ENCODE assay signal across 8 cellular contexts in genomic region chr9:127388037-127388855, GRCh38. TPM values are rescaled to one million over a fixed set of nuclear protein-coding genes. Genes with fewer than 3 reads are reported as not detected.
DNase-seq lines count a peak whose midpoint lies in the region; ATAC-seq and TF ChIP-seq lines count a peak whose summit lies in the region.

No MANE protein-coding gene starts in this region.

- no peak for TF ChIP-seq CTCF in GM13977 (IDR thresholded peaks at IDR 0.05; ENCODE audit: extremely low read depth, insufficient read depth, missing control alignments)
- TF ChIP-seq CTCF in PC-3 (conservative IDR thresholded peaks at IDR 0.05; ENCODE audit: low read depth, low read length) = no peak
- no peak for TF ChIP-seq CTCF in heart left ventricle (IDR thresholded peaks at IDR 0.05)
- TF ChIP-seq CTCF in GM23338 (conservative IDR thresholded peaks at IDR 0.05; ENCODE audit: low read depth in 2 of 2) = no peak

- H3K27me3 ChIP-seq in PC-3 (ENCODE audit: low read length) = no peaks in the 10 kb centered on the region
- H3K27me3 ChIP-seq in heart left ventricle = peaks cover 0 to 4% (median 0%) of the 10 kb centered on the region in 9 donors
- H3K27me3 ChIP-seq in GM23338 (ENCODE audit: insufficient read depth) = no peaks in the 10 kb centered on the region

- H3F3A ChIP-seq in PC-3 (ENCODE audit: low read length, unreplicated experiment) (no peaks in the 10 kb centered on the region), GM23338 (replicated peaks; ENCODE audit: low read depth) (0 out of 2 replicates have a peak, but pooled peaks cover 2% of the 10 kb centered on the region)

- TF ChIP-seq POLR2A in heart left ventricle (IDR thresholded peaks at IDR 0.05) = no peak

- WGBS in heart left ventricle, 4 donors = 70 to 77% (median 73%) methylated on average over 10 of the region's 10 CpGs

- CTCF ChIA-PET in PC-3 (lab: Charles Lee) = interaction anchor here (0.6 to 0.7 kb wide), 2 partner anchors 63 to 992 kb away, joined by 3 to 7 read pairs; partner anchors contain the start of gene LRSAM1

- POLR2A ChIA-PET in PC-3 (lab: Charles Lee; ENCODE audit: unreplicated experiment) = no interaction called here

- H2AFZ ChIP-seq in PC-3 (ENCODE audit: low read length) (no peak overlapping the region), GM23338 (no peak overlapping the region)

- intact Hi-C loops in PC-3 (cut with micrococcal nuclease) (loop anchor here (10.0 kb wide), 1 partner anchor 53 kb away; no protein-coding TSS in a partner anchor), heart left ventricle (cut with DNase I) (no loop called here)

- peak overlapping the region; percentile 77 for H3K4me2 ChIP-seq in PC-3 (ENCODE audit: low read length)
- H3K4me2 ChIP-seq in GM23338 = no peak overlapping the region

- no TSS peak for BruUV-seq in PC-3 (replicated peaks; lab: Mats Ljungman, UMichigan)

- H3K4me1 ChIP-seq in PC-3 (ENCODE audit: insufficient read depth, low read length) (peaks cover 16% of the 10 kb centered on the region), heart left ventricle (peaks cover 0 to 20% (median 0%) of the 10 kb centered on the region in 12 donors), GM23338 (ENCODE audit: insufficient read depth) (no peaks in the 10 kb centered on the region; the same call in 1 of the 2 replicates)

- H3K9ac ChIP-seq in PC-3 (ENCODE audit: low read length) = no peak overlapping the region

- peak; percentile 73 for DNase-seq in GM13977 (ENCODE audit: low spot score)
- peak; percentile 92 for DNase-seq in PC-3
- DNase-seq in heart left ventricle = peak in 3 of 5 donors; percentile 56 to 61 (median 61)
- DNase-seq in stimulated activated CD4-positive, alpha-beta T cell treated with anti-CD3 and anti-CD28 coated beads, Interleukin-1b, Interleukin-23, amount 100 ng/mL, for 1 hour (ENCODE audit: low read depth in 2 of 2) = peak; percentile 46 to 65
- no peak for DNase-seq in GM23338 (ENCODE audit: low spot score)
- no peak for DNase-seq in cerebellum (ENCODE audit: low spot score)

- in situ Hi-C loops in GM13977 (cut with MboI; ENCODE audit: low pct_unique_long_range_greater_than_20kb, low sequenced_read_pairs, unreplicated experiment) = no loop called here

- H3K9me3 ChIP-seq in PC-3 (ENCODE audit: low read length) (no peaks in the 10 kb centered on the region), heart left ventricle (no peaks in the 10 kb centered on the region)

- peak overlapping the region; percentile 60 for H3K27ac Mint-ChIP-seq in activated T-helper 17 cell treated with anti-CD3 and anti-CD28 coated beads, Interleukin-2, amount 50 U/mL, for 72 hours
- H3K27ac Mint-ChIP-seq in GM23338 = no peak overlapping the region

- H3K27ac ChIP-seq in PC-3 (ENCODE audit: low read length) = peak overlapping the region; percentile 19; the same call in 1 of the 2 replicates
- peak overlapping the region in 2 of 12 donors; percentile 14 to 55 for H3K27ac ChIP-seq in heart left ventricle
- H3K27ac ChIP-seq in GM23338 (ENCODE audit: low read depth) = no peak overlapping the region

- ATAC-seq in HG02870 (IDR thresholded peaks at IDR 0.05; ENCODE audit: unreplicated experiment) (peak; percentile 90), PC-3 (peak; percentile 99), heart left ventricle (peak; percentile 60 to 95 (median 86)), GM23338 (no peak; the same call in 1 of the 3 replicates)
- peak; percentile 99 for ATAC-seq in activated T-helper 17 cell treated with anti-CD3 and anti-CD28 coated beads, Interleukin-2, amount 50 U/mL, for 72 hours (replicated peaks)

- H3K36me3 ChIP-seq in PC-3 (ENCODE audit: low read depth, low read length) (no peaks in the 10 kb centered on the region), heart left ventricle (peaks cover 0 to 50% (median 8%) of the 10 kb centered on the region in 9 donors), GM23338 (ENCODE audit: insufficient read depth) (no peaks in the 10 kb centered on the region)

- no peaks in the 10 kb centered on the region for H3K9me3 Mint-ChIP-seq in activated T-helper 17 cell treated with anti-CD3 and anti-CD28 coated beads, Interleukin-2, amount 50 U/mL, for 72 hours
- H3K9me3 Mint-ChIP-seq in GM23338 = no peaks in the 10 kb centered on the region; the same call in 2 of the 3 replicates

- H3K36me3 Mint-ChIP-seq in activated T-helper 17 cell treated with anti-CD3 and anti-CD28 coated beads, Interleukin-2, amount 50 U/mL, for 72 hours (ENCODE audit: low read depth) = no peaks in the 10 kb centered on the region
- H3K36me3 Mint-ChIP-seq in GM23338 (ENCODE audit: low read depth) = no peaks in the 10 kb centered on the region

- no peaks in the 10 kb centered on the region for H3K79me2 ChIP-seq in PC-3 (ENCODE audit: low read length)
- H3K79me2 ChIP-seq in GM23338 (replicated peaks; ENCODE audit: insufficient read depth) = no peaks in the 10 kb centered on the region

- peaks cover 11% of the 10 kb centered on the region for H3K4me1 Mint-ChIP-seq in activated T-helper 17 cell treated with anti-CD3 and anti-CD28 coated beads, Interleukin-2, amount 50 U/mL, for 72 hours
- peaks cover 11% of the 10 kb centered on the region for H3K4me1 Mint-ChIP-seq in GM23338

- H4K20me1 ChIP-seq in PC-3 (ENCODE audit: low read length) (no peaks in the 10 kb centered on the region), GM23338 (replicated peaks; ENCODE audit: insufficient read depth) (no peaks in the 10 kb centered on the region)

- H3K27me3 Mint-ChIP-seq in activated T-helper 17 cell treated with anti-CD3 and anti-CD28 coated beads, Interleukin-2, amount 50 U/mL, for 72 hours = peaks cover 55% of the 10 kb centered on the region
- H3K27me3 Mint-ChIP-seq in GM23338 (ENCODE audit: insufficient read depth, low read depth, poor library complexity) = peaks cover 7% of the 10 kb centered on the region

- H3K9me2 ChIP-seq in PC-3 (replicated peaks; ENCODE audit: low read length) (no peaks in the 10 kb centered on the region), GM23338 (ENCODE audit: insufficient read depth) (no peaks in the 10 kb centered on the region)

- peak overlapping the region; percentile 26; the same call in 1 of the 2 replicates for H3K4me3 ChIP-seq in PC-3 (ENCODE audit: low read length)
- H3K4me3 ChIP-seq in heart left ventricle = no peak overlapping the region
- no peak overlapping the region for H3K4me3 ChIP-seq in GM23338

- H3K4me3 Mint-ChIP-seq in activated T-helper 17 cell treated with anti-CD3 and anti-CD28 coated beads, Interleukin-2, amount 50 U/mL, for 72 hours = peak overlapping the region; percentile 60
- H3K4me3 Mint-ChIP-seq in GM23338 = no peak overlapping the region

TF ChIP-seq in GM23338, 12 proteins besides CTCF, POLR2A, EP300 and RAD21 (continues in another document):
- TF ChIP-seq REST (IDR thresholded peaks at IDR 0.05; ENCODE audit: unreplicated experiment) = no peak
- TF ChIP-seq, protein P1, sequence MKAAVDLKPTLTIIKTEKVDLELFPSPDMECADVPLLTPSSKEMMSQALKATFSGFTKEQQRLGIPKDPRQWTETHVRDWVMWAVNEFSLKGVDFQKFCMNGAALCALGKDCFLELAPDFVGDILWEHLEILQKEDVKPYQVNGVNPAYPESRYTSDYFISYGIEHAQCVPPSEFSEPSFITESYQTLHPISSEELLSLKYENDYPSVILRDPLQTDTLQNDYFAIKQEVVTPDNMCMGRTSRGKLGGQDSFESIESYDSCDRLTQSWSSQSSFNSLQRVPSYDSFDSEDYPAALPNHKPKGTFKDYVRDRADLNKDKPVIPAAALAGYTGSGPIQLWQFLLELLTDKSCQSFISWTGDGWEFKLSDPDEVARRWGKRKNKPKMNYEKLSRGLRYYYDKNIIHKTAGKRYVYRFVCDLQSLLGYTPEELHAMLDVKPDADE (IDR thresholded peaks at IDR 0.05) = no peak
- TF ChIP-seq ZNF114 (CRISPR knock-in tag; IDR thresholded peaks at IDR 0.05) = no peak
- no peak for TF ChIP-seq POLR2AphosphoS5 (IDR thresholded peaks at IDR 0.05; ENCODE audit: low read depth)
- TF ChIP-seq JUNB (IDR thresholded peaks at IDR 0.05; ENCODE audit: unreplicated experiment) = no peak
- no peak for TF ChIP-seq EZH2phosphoT487 (IDR thresholded peaks at IDR 0.05; ENCODE audit: unreplicated experiment)

RNA-seq across cellular contexts. Expression of gene SLC2A8, which starts 8.7 kb away (rescaled TPM):
- total RNA-seq in PC-3 (2014; rRNA removed) (29.0 and 43.7 TPM in 2 replicates), heart left ventricle (10 to 100 TPM; 12.1 to 25.0 (median 14.9) TPM), cerebellum (21.3 TPM)
- total RNA-seq in activated T-helper 17 cell treated with anti-CD3 and anti-CD28 coated beads, Interleukin-2, amount 50 U/mL, for 72 hours = 1 to 10 TPM; 3.0 TPM
- polyA plus RNA-seq in heart left ventricle (10 to 100 TPM; 15.6 to 22.1 TPM), GM23338 (2016; fragmentation: Nextera tagmentation; extraction: Ambion mirVana) (16.3 and 18.9 TPM in 2 replicates)
- total RNA-seq in GM23338 (2014; rRNA removed; shearing (Covaris generic)) = 28.9 and 34.1 TPM in 2 replicates

RNA-seq across cellular contexts. Expression of gene ZNF79, which starts 35.9 kb away (rescaled TPM):
- total RNA-seq in PC-3 (2014; rRNA removed) (4.9 and 5.8 TPM in 2 replicates), heart left ventricle (1 to 10 TPM; 4.6 to 7.4 (median 5.8) TPM), cerebellum (11.9 TPM)
- total RNA-seq in activated T-helper 17 cell treated with anti-CD3 and anti-CD28 coated beads, Interleukin-2, amount 50 U/mL, for 72 hours = 10 to 100 TPM; 10.1 to 11.3 TPM
- polyA plus RNA-seq in heart left ventricle (1 to 10 TPM; 3.1 to 3.6 TPM), GM23338 (2016; fragmentation: Nextera tagmentation; extraction: Ambion mirVana) (2.2 and 2.9 TPM in 2 replicates)
- total RNA-seq in GM23338 (2014; rRNA removed; shearing (Covaris generic)) = 5.8 and 6.3 TPM in 2 replicates

Comparison
In these comparisons a context has a peak if more than half of its experiments do, and no peak if none do; other contexts are left out.
1. DNase-seq: peak in GM13977 (single experiment), PC-3 (single experiment), heart left ventricle (3 of 5) and stimulated activated CD4-positive, alpha-beta T cell treated with anti-CD3 and anti-CD28 coated beads, Interleukin-1b, Interleukin-23, amount 100 ng/mL, for 1 hour (2 of 2); none in GM23338 (single experiment) and cerebellum (single experiment).